Comparison of ENCODE assay signal across 7 cellular contexts in genomic region chr9:137034709-137035506, GRCh38. TPM values are rescaled to one million over a fixed set of nuclear protein-coding genes. Genes with fewer than 3 reads are reported as not detected.
DNase-seq lines count a peak whose midpoint lies in the region; TF ChIP-seq lines count a peak whose summit lies in the region.

No MANE protein-coding gene starts in this region.

- H3K9me3 ChIP-seq in mesenchymal stem cell (ENCODE audit: control insufficient read depth, low read length), result no peaks in the 10 kb centered on the region

- WGBS in mesenchymal stem cell, result 35% methylated on average over 18 of the region's 24 CpGs

- no peak overlapping the region for H3K4me2 ChIP-seq in mesenchymal stem cell (ENCODE audit: low read length, poor library complexity, severe bottlenecking)

- H4K8ac ChIP-seq in mesenchymal stem cell (ENCODE audit: low read length), result no peak overlapping the region

- peaks cover 19 to 26% of the 10 kb centered on the region in 2 experiments for H3K36me3 ChIP-seq in mesenchymal stem cell (ENCODE audit: control insufficient read depth in 1 of 2, insufficient read depth in 2 of 2, low read depth in 1 of 2, low read length in 2 of 2)

- no peak overlapping the region for H2AK5ac ChIP-seq in mesenchymal stem cell (ENCODE audit: low read length, severe bottlenecking)

- H3K4me1 ChIP-seq in mesenchymal stem cell (ENCODE audit: control insufficient read depth, insufficient read depth, low read depth, low read length), result peaks cover 3% of the 10 kb centered on the region

- no peak overlapping the region for H2AFZ ChIP-seq in mesenchymal stem cell (ENCODE audit: low read depth, low read length)

- H3K4ac ChIP-seq in mesenchymal stem cell (ENCODE audit: low read depth in 1 of 2, low read length in 2 of 2), result no peak overlapping the region

- H3K14ac ChIP-seq in mesenchymal stem cell (ENCODE audit: low read length in 2 of 2), result no peak overlapping the region

- peak; percentile 99 for TF ChIP-seq CTCF in GM13976 (IDR thresholded peaks at IDR 0.05; ENCODE audit: borderline replicate concordance, control extremely low read depth, extremely low read depth, insufficient read depth, missing control alignments)

- no peak overlapping the region for H4K91ac ChIP-seq in mesenchymal stem cell (ENCODE audit: low read length)

- H3K79me1 ChIP-seq in mesenchymal stem cell (replicated peaks; ENCODE audit: low read length, poor library complexity, severe bottlenecking), result no peaks in the 10 kb centered on the region

- no peak overlapping the region for H3K4me3 ChIP-seq in mesenchymal stem cell (ENCODE audit: insufficient read depth in 1 of 2, low read depth in 1 of 2, low read length in 2 of 2)

- in situ Hi-C loops in GM13976 (cut with MboI; ENCODE audit: low sequenced_read_pairs, unreplicated experiment), result loop anchor here (10.0 kb wide), 1 partner anchor 260 kb away; no protein-coding TSS in a partner anchor

- no peak overlapping the region for H3K18ac ChIP-seq in mesenchymal stem cell (ENCODE audit: low read depth in 1 of 2, low read length in 2 of 2)

- no peak overlapping the region for H2BK12ac ChIP-seq in mesenchymal stem cell (ENCODE audit: low read length in 2 of 2)

- H3K27me3 ChIP-seq in mesenchymal stem cell (ENCODE audit: control insufficient read depth in 1 of 2, insufficient read depth in 1 of 2, low read length in 2 of 2), result peaks cover 0 to 11% of the 10 kb centered on the region in 2 experiments

- DNase-seq in GM13976 (ENCODE audit: low spot score) (peak; percentile 95), HK-2 (ENCODE audit: unreplicated experiment) (peak; percentile 84), NOMO-1 treated with DMSO at 0.1 percent for 48 hours (lab: John Stamatoyannopoulos, UW; ENCODE audit: unreplicated experiment) (peak; percentile 91), mesenchymal stem cell (peak; percentile 77)
- DNase-seq in activated CD8-positive, alpha-beta memory T cell treated with anti-CD3 and anti-CD28 coated beads for 1 hour (ENCODE audit: extremely low read depth in 1 of 2, low read depth in 1 of 2), result peak; percentile 74 to 78
- peak; percentile 83 for DNase-seq in effector CD4-positive, alpha-beta T cell
- DNase-seq in stimulated activated CD8-positive, alpha-beta memory T cell treated with anti-CD3 and anti-CD28 coated beads, Interleukin-12 subunit alpha, Interleukin-12 subunit beta, amount 100 ng/mL, for 24 hours (ENCODE audit: extremely low read depth), result peak; percentile 66

- no peak overlapping the region for H3K27ac ChIP-seq in mesenchymal stem cell (ENCODE audit: low read length, poor library complexity, severe bottlenecking)

- no peak overlapping the region for H2BK120ac ChIP-seq in mesenchymal stem cell (ENCODE audit: low read depth, low read length)

- H3K9ac ChIP-seq in mesenchymal stem cell (ENCODE audit: low read length), result no peak overlapping the region

- no peak overlapping the region for H2BK5ac ChIP-seq in mesenchymal stem cell (ENCODE audit: low read depth, low read length, poor library complexity, severe bottlenecking)

- H2BK15ac ChIP-seq in mesenchymal stem cell (ENCODE audit: low read depth, poor library complexity, severe bottlenecking), result peak overlapping the region; percentile 34

- H3K23ac ChIP-seq in mesenchymal stem cell (ENCODE audit: low read length in 2 of 2), result no peak overlapping the region

RNA-seq across cellular contexts. Expression of gene FUT7, which starts 3.0 kb away (rescaled TPM):
- not detected for polyA plus RNA-seq in mesenchymal stem cell (2013, experiment 1 of 2)
- not detected for polyA plus RNA-seq in mesenchymal stem cell (2013, experiment 2 of 2)

RNA-seq across cellular contexts. Expression of gene ABCA2, which starts 6.9 kb away (rescaled TPM):
- 20.0 TPM for polyA plus RNA-seq in mesenchymal stem cell (2013, experiment 1 of 2)
- 17.9 TPM for polyA plus RNA-seq in mesenchymal stem cell (2013, experiment 2 of 2)

RNA-seq across cellular contexts. Expression of gene NPDC1, which starts 11.1 kb away (rescaled TPM):
- 27.3 TPM for polyA plus RNA-seq in mesenchymal stem cell (2013, experiment 1 of 2)
- 25.4 TPM for polyA plus RNA-seq in mesenchymal stem cell (2013, experiment 2 of 2)

RNA-seq across cellular contexts. Expression of gene ENTPD2, which starts 19.0 kb away (rescaled TPM):
- polyA plus RNA-seq in mesenchymal stem cell (2013, experiment 1 of 2), result not detected
- polyA plus RNA-seq in mesenchymal stem cell (2013, experiment 2 of 2), result not detected

RNA-seq across cellular contexts. Expression of gene SAPCD2, which starts 35.4 kb away (rescaled TPM):
- polyA plus RNA-seq in mesenchymal stem cell (2013, experiment 1 of 2), result 1.3 TPM
- 1.2 TPM for polyA plus RNA-seq in mesenchymal stem cell (2013, experiment 2 of 2)
